In genomic region chr5:14260637-14261036, GRCh38 we compare ENCODE assay signal across 24 cellular contexts.
DNase-seq lines count a peak whose midpoint lies in the region; ATAC-seq, FAIRE-seq and TF ChIP-seq lines count a peak whose summit lies in the region.
"Had no signal": no experiment of that assay in that cellular context is flagged by ENCODE, and none has a peak within 500 bp of the region (broad histone marks: within the 10 kb centered on the region; RNA-seq: fewer than 3 reads in every experiment).

No MANE protein-coding gene starts in this region.

- H4K8ac ChIP-seq in IMR-90 (ENCODE audit: low read depth in 2 of 2, low read length in 2 of 2) (peak overlapping the region; percentile 20 to 26; a peak in 1 of 4 replicates), H1 (ENCODE audit: extremely low read depth, insufficient read depth, low read length) (no peak overlapping the region)

- WGBS in IMR-90 (ENCODE audit: extremely low coverage in 2 of 2, insufficient read length in 1 of 2), 2 experiments: no CpG with 5 or more reads among the region's 2 CpGs
- 27% methylated on average over 2 of the region's 2 CpGs; no CpG with 5 or more reads in 1 of the 2 experiments for WGBS in H1 (ENCODE audit: extremely low coverage in 1 of 2, insufficient coverage in 1 of 2, insufficient read length in 1 of 2, insufficient replicate concordance in 2 of 2, low coverage in 1 of 2, low lambda C conversion rate in 2 of 2, missing lambda C conversion rate in 1 of 2), 2 experiments
- 28% methylated on average over 2 of the region's 2 CpGs for WGBS in esophagus muscularis mucosa

- no peak overlapping the region for H3K4me3 ChIP-seq in BLaER1
- no peak overlapping the region for H3K4me3 ChIP-seq in IMR-90 (ENCODE audit: insufficient read depth, low read depth, low read length)
- no peak overlapping the region; a peak in 1 of 8 replicates for H3K4me3 ChIP-seq in H1 (ENCODE audit: extremely low read depth in 1 of 4, insufficient read depth in 2 of 4, low read depth in 3 of 4, low read length in 4 of 4)
- H3K4me3 ChIP-seq in neural progenitor cell: no peak overlapping the region
- no peak overlapping the region for H3K4me3 ChIP-seq in esophagus muscularis mucosa
- H3K4me3 ChIP-seq: breast epithelium, lower lobe of right lung, tibial nerve had no signal

- no peaks in the 10 kb centered on the region for H3K27me3 Mint-ChIP-seq in neural progenitor cell (ENCODE audit: insufficient read depth, low read depth)
- H3K27me3 Mint-ChIP-seq: activated B cell treated with CpG ODN at 0.5 μM for 24 hours had no signal

- H2AK5ac ChIP-seq in IMR-90 (ENCODE audit: low read depth, low read length) (no peak overlapping the region), H1 (ENCODE audit: low read depth, low read length) (no peak overlapping the region)

- TF ChIP-seq POLR2A in IMR-90 (IDR thresholded peaks at IDR 0.05; ENCODE audit: low read depth, low read length) (no peak), H1 (IDR thresholded peaks at IDR 0.05; ENCODE audit: control extremely low read depth in 1 of 2, low read depth in 2 of 2, low read length in 2 of 2) (no peak), esophagus muscularis mucosa (IDR thresholded peaks at IDR 0.05; ENCODE audit: low read depth) (no peak)

- H3K4me2 ChIP-seq in BLaER1 (peak overlapping the region; percentile 53), IMR-90 (ENCODE audit: low read depth, low read length) (no peak overlapping the region), H1 (ENCODE audit: insufficient read depth in 1 of 2, low read depth in 2 of 2, low read length in 2 of 2) (peak overlapping the region in 1 of 2 experiments; percentile 8; a peak in 1 of 4 replicates), neural progenitor cell (peak overlapping the region; percentile 36)

- in situ Hi-C loops in IMR-90 (cut with MboI; ENCODE audit: low sequenced_read_pairs): no loop called here

- H2BK5ac ChIP-seq in IMR-90 (ENCODE audit: low read depth, low read length, poor library complexity, severe bottlenecking) (peak overlapping the region; percentile 70), H1 (ENCODE audit: low read depth, low read length) (no peak overlapping the region)

- H3K18ac ChIP-seq in IMR-90 (ENCODE audit: low read depth, low read length) (0 out of 2 replicates have a peak overlapping the region, but pooled peaks have one; percentile 22), H1 (ENCODE audit: extremely low read depth, low read length) (no peak overlapping the region)

- H3K79me1 ChIP-seq in IMR-90 (ENCODE audit: low read depth in 1 of 2, low read length in 2 of 2) (peaks cover 0 to 37% of the 10 kb centered on the region in 2 experiments; a peak in 2 of 4 replicates), H1 (ENCODE audit: low read depth, low read length) (peaks cover 13% of the 10 kb centered on the region)

- no peak for TF ChIP-seq RAD21 in IMR-90 (IDR thresholded peaks at IDR 0.05; ENCODE audit: low read length)
- no peak for TF ChIP-seq RAD21 in H1 (IDR thresholded peaks at IDR 0.05 in 1 of 2, conservative IDR thresholded peaks at IDR 0.05 in 1 of 2; ENCODE audit: low read depth in 2 of 2, low read length in 2 of 2)

- TF ChIP-seq EP300 in H1 (IDR thresholded peaks at IDR 0.05; ENCODE audit: borderline replicate concordance in 1 of 2, low read depth in 2 of 2, low read length in 2 of 2) (no peak), esophagus muscularis mucosa (IDR thresholded peaks at IDR 0.05) (no peak)

- peaks cover 67% of the 10 kb centered on the region for H3K4me1 Mint-ChIP-seq in neural progenitor cell

- POLR2A ChIA-PET in IMR-90 (lab: Charles Lee; ENCODE audit: unreplicated experiment): no interaction called here
- POLR2A ChIA-PET in H1 (lab: Charles Lee; ENCODE audit: partially characterized antibody): no interaction called here

- CTCF ChIA-PET in IMR-90 (lab: Yijun Ruan, JAX) (no interaction called here), H1 (lab: Charles Lee; ENCODE audit: partially characterized antibody) (interaction anchor here (1.0 to 4.4 kb wide), 6 partner anchors 10 to 243 kb away, joined by 3 to 23 read pairs (median 4); no protein-coding TSS in a partner anchor)

- no peak overlapping the region for H3K4me3 Mint-ChIP-seq in neural progenitor cell
- H3K4me3 Mint-ChIP-seq: activated B cell treated with CpG ODN at 0.5 μM for 24 hours; activated naive CD4-positive, alpha-beta T cell treated with anti-CD3 and anti-CD28 coated beads, Interleukin-2, amount 10 ng/mL, durations not matched to agents 7 days and 5 days; activated T-helper 1 cell treated with anti-CD3 and anti-CD28 coated beads, Interleukin-12 subunit alpha, Interleukin-12 subunit beta, Interleukin-2, Interleukin-4 antibody, amounts not matched to agents 30 ng/mL and 10 ng/mL and 1 ng/mL, durations not matched to agents 14 hours and 24 hours and 36 hours; stimulated activated naive CD8-positive, alpha-beta T cell treated with anti-CD3 and anti-CD28 coated beads, Interleukin-15, amount 100 ng/mL, for 72 hours had no signal

- 0 out of 2 replicates have a peak overlapping the region, but pooled peaks have one; percentile 77 for H2BK12ac ChIP-seq in H1 (ENCODE audit: low read depth, low read length)

- peak overlapping the region; percentile 96; the same call in 1 of the 2 replicates for H3K23ac ChIP-seq in IMR-90 (ENCODE audit: low read depth, low read length)
- H3K23ac ChIP-seq in H1 (ENCODE audit: insufficient read length): no peak overlapping the region

- no peak overlapping the region for H3K27ac ChIP-seq in BLaER1
- H3K27ac ChIP-seq in IMR-90 (ENCODE audit: insufficient read depth, low read length): peak overlapping the region; percentile 16; the same call in 1 of the 2 replicates
- H3K27ac ChIP-seq in H1 (ENCODE audit: low read depth, low read length): no peak overlapping the region
- H3K27ac ChIP-seq in neural progenitor cell: peak overlapping the region; percentile 54
- H3K27ac ChIP-seq in esophagus muscularis mucosa (replicated peaks in 1 of 4): no peak overlapping the region
- H3K27ac ChIP-seq: breast epithelium, lower lobe of right lung, tibial nerve had no signal

- peaks cover 6% of the 10 kb centered on the region for H3K9me3 Mint-ChIP-seq in neural progenitor cell

- dilution Hi-C loops in IMR-90 (cut with HindIII; ENCODE audit: low sequenced_read_pairs, unreplicated experiment): no loop called here

- H4K20me1 ChIP-seq in BLaER1: peaks cover 87% of the 10 kb centered on the region
- H4K20me1 ChIP-seq in IMR-90 (ENCODE audit: insufficient read depth, low read length): peaks cover 87% of the 10 kb centered on the region
- peaks cover 0 to 8% of the 10 kb centered on the region in 2 experiments for H4K20me1 ChIP-seq in H1 (replicated peaks in 1 of 2; ENCODE audit: control insufficient read depth in 1 of 2, insufficient read depth in 2 of 2, low read length in 2 of 2)
- H4K20me1 ChIP-seq in neural progenitor cell (ENCODE audit: low read depth): peaks cover 56% of the 10 kb centered on the region

- H4K5ac ChIP-seq in IMR-90 (ENCODE audit: low read depth, low read length): no peak overlapping the region
- no peak overlapping the region for H4K5ac ChIP-seq in H1 (ENCODE audit: insufficient read length, low read depth, low read length)

- TF ChIP-seq CTCF in IMR-90 (conservative IDR thresholded peaks at IDR 0.05; ENCODE audit: low read depth, low read length) (no peak), H1 (IDR thresholded peaks at IDR 0.05; ENCODE audit: control extremely low read depth in 1 of 3, insufficient read depth in 1 of 3, low read depth in 1 of 3, low read length in 3 of 3) (no peak), neural progenitor cell (IDR thresholded peaks at IDR 0.05) (no peak), esophagus muscularis mucosa (IDR thresholded peaks at IDR 0.05) (no peak)

- peak overlapping the region; percentile 67; the same call in 1 of the 2 replicates for H2BK120ac ChIP-seq in IMR-90 (ENCODE audit: low read depth, low read length)
- H2BK120ac ChIP-seq in H1 (replicated peaks; ENCODE audit: low read depth, low read length): no peak overlapping the region

- H3K56ac ChIP-seq in IMR-90 (ENCODE audit: extremely low read depth, insufficient read depth, low read length) (no peak overlapping the region), H1 (replicated peaks; ENCODE audit: insufficient read length, low read depth, low read length) (no peak overlapping the region)

- no peak for FAIRE-seq in H1 (lab: Jason Lieb, UNC)
- FAIRE-seq: A204.1 had no signal

- H3K4ac ChIP-seq in IMR-90 (ENCODE audit: low read depth, low read length) (peak overlapping the region; percentile 83), H1 (replicated peaks; ENCODE audit: insufficient read length, low read depth, low read length) (no peak overlapping the region)

- peaks cover 36% of the 10 kb centered on the region for H3K9me1 ChIP-seq in IMR-90 (ENCODE audit: insufficient read depth, low read length)

- H3K36me3 ChIP-seq in BLaER1: peaks cover 7% of the 10 kb centered on the region
- H3K36me3 ChIP-seq in IMR-90 (ENCODE audit: control insufficient read depth, insufficient read depth, low read length): peaks cover 9% of the 10 kb centered on the region
- no peaks in the 10 kb centered on the region for H3K36me3 ChIP-seq in H1 (ENCODE audit: control insufficient read depth in 2 of 4, insufficient read depth in 4 of 4, low read length in 3 of 4)
- no peaks in the 10 kb centered on the region for H3K36me3 ChIP-seq in neural progenitor cell
- no peaks in the 10 kb centered on the region for H3K36me3 ChIP-seq in esophagus muscularis mucosa
- H3K36me3 ChIP-seq: breast epithelium, lower lobe of right lung, tibial nerve had no signal

- peaks cover 7% of the 10 kb centered on the region for H3K36me3 Mint-ChIP-seq in neural progenitor cell
- H3K36me3 Mint-ChIP-seq: activated naive CD4-positive, alpha-beta T cell treated with anti-CD3 and anti-CD28 coated beads, Interleukin-2, amount 10 ng/mL, durations not matched to agents 7 days and 5 days had no signal

- H2BK15ac ChIP-seq in IMR-90 (ENCODE audit: low read depth, low read length): 0 out of 3 replicates have a peak overlapping the region, but pooled peaks have one; percentile 9
- H2BK15ac ChIP-seq in H1 (ENCODE audit: low read length): no peak overlapping the region

- peaks cover 13% of the 10 kb centered on the region for H3K9me3 ChIP-seq in BLaER1
- peaks cover 4% of the 10 kb centered on the region; the same call in 1 of the 2 replicates for H3K9me3 ChIP-seq in IMR-90 (ENCODE audit: control insufficient read depth, insufficient read depth, low read length)
- no peaks in the 10 kb centered on the region for H3K9me3 ChIP-seq in H1 (ENCODE audit: insufficient read depth in 2 of 2, low read depth in 1 of 2, low read length in 1 of 2)
- no peaks in the 10 kb centered on the region for H3K9me3 ChIP-seq in neural progenitor cell (ENCODE audit: low read depth)
- no peaks in the 10 kb centered on the region for H3K9me3 ChIP-seq in esophagus muscularis mucosa
- H3K9me3 ChIP-seq: breast epithelium, lower lobe of right lung, tibial nerve had no signal

- H3K27me3 ChIP-seq in BLaER1 (no peaks in the 10 kb centered on the region), IMR-90 (ENCODE audit: control insufficient read depth, insufficient read depth, low read length) (no peaks in the 10 kb centered on the region), H1 (replicated peaks in 1 of 4; ENCODE audit: control insufficient read depth in 3 of 4, extremely low read depth in 1 of 4, insufficient read depth in 3 of 4, low read length in 3 of 4) (no peaks in the 10 kb centered on the region), neural progenitor cell (no peaks in the 10 kb centered on the region), esophagus muscularis mucosa (no peaks in the 10 kb centered on the region)
- H3K27me3 ChIP-seq: breast epithelium, tibial nerve had no signal

- no peak overlapping the region for H3K14ac ChIP-seq in IMR-90 (replicated peaks; ENCODE audit: low read depth, low read length)
- H3K14ac ChIP-seq in H1 (ENCODE audit: insufficient read length): no peak overlapping the region

- peaks cover 90% of the 10 kb centered on the region for H3K4me1 ChIP-seq in BLaER1
- H3K4me1 ChIP-seq in IMR-90 (ENCODE audit: control insufficient read depth, insufficient read depth, low read length): peaks cover 50% of the 10 kb centered on the region
- H3K4me1 ChIP-seq in H1 (replicated peaks in 1 of 4; ENCODE audit: control insufficient read depth in 3 of 4, insufficient read depth in 4 of 4, low read length in 3 of 4): peaks cover 20 to 54% (median 49%) of the 10 kb centered on the region in 4 experiments
- H3K4me1 ChIP-seq in neural progenitor cell: peaks cover 73% of the 10 kb centered on the region
- peaks cover 50 to 88% (median 81%) of the 10 kb centered on the region in 4 donors for H3K4me1 ChIP-seq in esophagus muscularis mucosa

- H2AK9ac ChIP-seq in IMR-90 (replicated peaks; ENCODE audit: low read depth, low read length, poor library complexity): peak overlapping the region; percentile 46

- no peaks in the 10 kb centered on the region for H3K23me2 ChIP-seq in H1 (ENCODE audit: low read depth, low read length)

- H3K79me2 ChIP-seq in H1 (ENCODE audit: control insufficient read depth in 1 of 2, insufficient read depth in 2 of 2, low read length in 2 of 2) (peaks cover 0 to 91% of the 10 kb centered on the region in 2 experiments; a peak in 3 of 4 replicates), neural progenitor cell (ENCODE audit: low read depth) (peaks cover 99% of the 10 kb centered on the region)

- H3F3A ChIP-seq in neural progenitor cell (ENCODE audit: low read depth): peaks cover 29% of the 10 kb centered on the region

- ATAC-seq in IMR-90 (ENCODE audit: low read depth) (no peak), HG03175 (IDR thresholded peaks at IDR 0.05; ENCODE audit: unreplicated experiment) (no peak)
- ATAC-seq: lower lobe of right lung; stimulated activated naive CD8-positive, alpha-beta T cell treated with anti-CD3 and anti-CD28 coated beads, Interleukin-15, amount 100 ng/mL, for 72 hours had no signal

- H3K27ac Mint-ChIP-seq in neural progenitor cell: no peak overlapping the region
- H3K27ac Mint-ChIP-seq: activated naive CD4-positive, alpha-beta T cell treated with anti-CD3 and anti-CD28 coated beads, Interleukin-2, amount 10 ng/mL, durations not matched to agents 7 days and 5 days; activated T-helper 1 cell treated with anti-CD3 and anti-CD28 coated beads, Interleukin-12 subunit alpha, Interleukin-12 subunit beta, Interleukin-2, Interleukin-4 antibody, amounts not matched to agents 30 ng/mL and 10 ng/mL and 1 ng/mL, durations not matched to agents 14 hours and 24 hours and 36 hours; stimulated activated naive CD8-positive, alpha-beta T cell treated with anti-CD3 and anti-CD28 coated beads, Interleukin-15, amount 100 ng/mL, for 72 hours had no signal

- no peak overlapping the region for H2BK20ac ChIP-seq in IMR-90 (ENCODE audit: low read depth, low read length)
- H2BK20ac ChIP-seq in H1 (ENCODE audit: low read length): no peak overlapping the region

- no peak for DNase-seq in IMR-90
- DNase-seq in H1 (ENCODE audit: low read depth in 1 of 2, low spot score in 2 of 2): no peak
- no peak for DNase-seq in neural progenitor cell (ENCODE audit: low spot score)
- no peak for DNase-seq in NCI-H2081 treated with DMSO at 0.1 percent for 48 hours (lab: John Stamatoyannopoulos, UW)
- DNase-seq in activated T-cell treated with anti-CD3 and anti-CD28 coated beads, Interleukin-2, amount 50 U/mL, for 1 hour: no peak
- no peak for DNase-seq in esophagus muscularis mucosa (ENCODE audit: extremely low spot score)
- DNase-seq: activated B cell treated with CpG ODN at 0.5 μM for 24 hours; activated CD4-positive, alpha-beta T cell treated with anti-CD3 and anti-CD28 coated beads, Interleukin-2, amount 50 U/mL, for 4 hours; activated naive CD4-positive, alpha-beta T cell treated with anti-CD3 and anti-CD28 coated beads, Interleukin-2, amount 10 ng/mL, durations not matched to agents 7 days and 5 days; AML-193; CD8-positive, alpha-beta memory T cell; DMS 273 treated with DMSO at 0.1 percent for 48 hours; H7; Karpas-422; kidney glomerular epithelial cell; lower lobe of right lung; NCI-H510A; stimulated activated naive CD8-positive, alpha-beta T cell treated with anti-CD3 and anti-CD28 coated beads, Interleukin-15, amount 100 ng/mL, for 72 hours had no signal

- H3K9ac ChIP-seq in BLaER1 (peak overlapping the region; percentile 16; the same call in 1 of the 2 replicates), IMR-90 (ENCODE audit: low read depth, low read length) (no peak overlapping the region), H1 (replicated peaks in 1 of 4; ENCODE audit: extremely low read depth in 1 of 4, low read depth in 3 of 4, low read length in 3 of 4) (no peak overlapping the region), neural progenitor cell (no peak overlapping the region)

- H2AFZ ChIP-seq in IMR-90 (replicated peaks; ENCODE audit: low read length, poor library complexity) (no peak overlapping the region), H1 (ENCODE audit: low read length) (no peak overlapping the region), neural progenitor cell (replicated peaks) (no peak overlapping the region)

- BruUV-seq in IMR-90 (replicated peaks; lab: Mats Ljungman, UMichigan): no TSS peak

- H4K91ac ChIP-seq in IMR-90 (ENCODE audit: insufficient read depth, low read depth, low read length) (peak overlapping the region; percentile 74), H1 (replicated peaks; ENCODE audit: insufficient read length, low read length) (no peak overlapping the region)

- intact Hi-C loops in IMR-90 (cut with micrococcal nuclease): no loop called here
- intact Hi-C loops in esophagus muscularis mucosa (cut with DNase I): loop anchor here (5.0 kb wide), 1 partner anchor 43 kb away; no protein-coding TSS in a partner anchor

Comparison
In these comparisons a context has a peak if more than half of its experiments do, and no peak if none do; other contexts are left out.
1. H3K27ac ChIP-seq: peak in IMR-90 (single experiment) and neural progenitor cell (single experiment); none in BLaER1 (single experiment), H1 (single experiment) and esophagus muscularis mucosa (0 of 4).